1 cellular context compared by ENCODE assay signal in the genomic region with DNA sequence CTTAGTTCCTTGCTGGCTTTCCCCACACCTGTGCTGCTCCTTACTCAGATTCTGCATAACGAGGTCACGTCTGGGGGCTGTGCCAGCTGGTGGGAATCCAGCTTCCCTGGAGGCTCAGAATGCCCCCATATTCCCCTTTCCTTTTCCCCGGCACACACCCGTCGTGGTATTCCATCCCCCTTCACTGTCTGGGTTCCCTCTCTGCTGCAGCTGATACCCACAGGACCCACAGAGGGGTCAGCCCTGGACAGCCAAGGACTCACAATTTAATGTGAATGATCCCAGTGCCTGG.
A peak's percentile ranks its signal among the peaks of the same experiment; 100 is the strongest.
TF ChIP-seq lines count a peak whose summit lies in the region.

No MANE protein-coding gene starts in this region.

TF ChIP-seq in HEK293, 187 proteins besides CTCF, POLR2A, EP300 and RAD21 (continued from another document):
- TF ChIP-seq ZNF473 (tag by site-specific recombination; IDR thresholded peaks at IDR 0.05) = no peak
- TF ChIP-seq ZBTB20 (tag by site-specific recombination; IDR thresholded peaks at IDR 0.05) = 0 out of 2 replicates have a peak, but pooled peaks have one; percentile 39
- TF ChIP-seq, protein P1, sequence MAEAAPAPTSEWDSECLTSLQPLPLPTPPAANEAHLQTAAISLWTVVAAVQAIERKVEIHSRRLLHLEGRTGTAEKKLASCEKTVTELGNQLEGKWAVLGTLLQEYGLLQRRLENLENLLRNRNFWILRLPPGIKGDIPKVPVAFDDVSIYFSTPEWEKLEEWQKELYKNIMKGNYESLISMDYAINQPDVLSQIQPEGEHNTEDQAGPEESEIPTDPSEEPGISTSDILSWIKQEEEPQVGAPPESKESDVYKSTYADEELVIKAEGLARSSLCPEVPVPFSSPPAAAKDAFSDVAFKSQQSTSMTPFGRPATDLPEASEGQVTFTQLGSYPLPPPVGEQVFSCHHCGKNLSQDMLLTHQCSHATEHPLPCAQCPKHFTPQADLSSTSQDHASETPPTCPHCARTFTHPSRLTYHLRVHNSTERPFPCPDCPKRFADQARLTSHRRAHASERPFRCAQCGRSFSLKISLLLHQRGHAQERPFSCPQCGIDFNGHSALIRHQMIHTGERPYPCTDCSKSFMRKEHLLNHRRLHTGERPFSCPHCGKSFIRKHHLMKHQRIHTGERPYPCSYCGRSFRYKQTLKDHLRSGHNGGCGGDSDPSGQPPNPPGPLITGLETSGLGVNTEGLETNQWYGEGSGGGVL (tag by site-specific recombination; IDR thresholded peaks at IDR 0.05) = no peak
- TF ChIP-seq ZNF37A (tag by site-specific recombination; IDR thresholded peaks at IDR 0.05) = no peak
- no peak for TF ChIP-seq ZNF404 (tag by site-specific recombination; IDR thresholded peaks at IDR 0.05)
- TF ChIP-seq ZIC2 (tag by site-specific recombination; IDR thresholded peaks at IDR 0.05) = no peak
- TF ChIP-seq ZBTB44 (tag by site-specific recombination; IDR thresholded peaks at IDR 0.05) = no peak
